Comparison of ENCODE assay signal across 29 cellular contexts in genomic region chr13:110893571-110893970, GRCh38. TPM values are rescaled to one million over a fixed set of nuclear protein-coding genes. Genes with fewer than 3 reads are reported as not detected.
A peak's percentile ranks its signal among the peaks of the same experiment; 100 is the strongest.
DNase-seq lines count a peak whose midpoint lies in the region; ATAC-seq and TF ChIP-seq lines count a peak whose summit lies in the region.
"Had no signal": no experiment of that assay in that cellular context is flagged by ENCODE, and none has a peak within 500 bp of the region (broad histone marks: within the 10 kb centered on the region; RNA-seq: fewer than 3 reads in every experiment).

No MANE protein-coding gene starts in this region.

- no peak overlapping the region for H2BK15ac ChIP-seq in IMR-90 (ENCODE audit: low read depth, low read length)

- no peak overlapping the region for H3K23ac ChIP-seq in IMR-90 (ENCODE audit: low read depth, low read length)

- H3K56ac ChIP-seq in IMR-90 (ENCODE audit: extremely low read depth, insufficient read depth, low read length), result no peak overlapping the region

- H2BK5ac ChIP-seq in IMR-90 (ENCODE audit: low read depth, low read length, poor library complexity, severe bottlenecking), result no peak overlapping the region

- H2BK20ac ChIP-seq in IMR-90 (ENCODE audit: low read depth, low read length), result no peak overlapping the region

- H3K9me3 Mint-ChIP-seq in activated CD8-positive, alpha-beta T cell treated with anti-CD3 and anti-CD28 coated beads, Interleukin-2, amount 10 ng/mL, durations not matched to agents 7 days and 5 days (ENCODE audit: insufficient read depth), result no peaks in the 10 kb centered on the region
- H3K9me3 Mint-ChIP-seq in activated CD8-positive, alpha-beta T cell treated with anti-CD3 and anti-CD28 coated beads for 36 hours, result no peaks in the 10 kb centered on the region
- H3K9me3 Mint-ChIP-seq in stimulated activated naive B cell treated with anti-CD40 and anti-IgM and Interleukin-4, amounts not matched to agents 10 μg/mL and 1 μg/mL and 100 μg/mL, for 72 hours, result no peaks in the 10 kb centered on the region
- H3K9me3 Mint-ChIP-seq: CD8-positive, alpha-beta T cell; IgD-negative memory B cell had no signal

- intact Hi-C loops in activated CD8-positive, alpha-beta T cell treated with anti-CD3 and anti-CD28 coated beads for 36 hours (cut with micrococcal nuclease), result no loop called here
- intact Hi-C loops in IMR-90 (cut with micrococcal nuclease) (no loop called here), left ventricle myocardium superior (cut with micrococcal nuclease) (no loop called here)

- dilution Hi-C loops in IMR-90 (cut with HindIII; ENCODE audit: low sequenced_read_pairs, unreplicated experiment), result no loop called here

- no peaks in the 10 kb centered on the region for H3K27me3 Mint-ChIP-seq in activated CD8-positive, alpha-beta T cell treated with anti-CD3 and anti-CD28 coated beads, Interleukin-2, amount 10 ng/mL, durations not matched to agents 7 days and 5 days (ENCODE audit: low read depth)
- no peaks in the 10 kb centered on the region for H3K27me3 Mint-ChIP-seq in activated CD8-positive, alpha-beta T cell treated with anti-CD3 and anti-CD28 coated beads for 36 hours
- no peaks in the 10 kb centered on the region for H3K27me3 Mint-ChIP-seq in stimulated activated naive B cell treated with anti-CD40 and anti-IgM and Interleukin-4, amounts not matched to agents 10 μg/mL and 1 μg/mL and 100 μg/mL, for 72 hours
- H3K27me3 Mint-ChIP-seq: B cell, IgD-negative memory B cell had no signal

- no peak overlapping the region for H2AK5ac ChIP-seq in IMR-90 (ENCODE audit: low read depth, low read length)

- DNase-seq in activated CD8-positive, alpha-beta T cell treated with anti-CD3 and anti-CD28 coated beads, Interleukin-2, amount 10 ng/mL, durations not matched to agents 7 days and 5 days, result no peak
- no peak for DNase-seq in activated CD8-positive, alpha-beta T cell treated with anti-CD3 and anti-CD28 coated beads for 36 hours
- DNase-seq in IMR-90 (no peak), dermis microvascular lymphatic vessel endothelial cell (ENCODE audit: low read depth in 2 of 2) (peak; percentile 51 to 57), DMS79 (lab: John Stamatoyannopoulos, UW) (no peak), H7 (no peak), left ventricle myocardium superior (no peak)
- no peak for DNase-seq in stimulated activated naive B cell treated with anti-CD40 and anti-IgM and Interleukin-4, amounts not matched to agents 10 μg/mL and 1 μg/mL and 100 μg/mL, for 72 hours
- DNase-seq: Caco-2; CD8-positive, alpha-beta T cell; EL; GF-D8; NCI-H1048; NCI-H1417; NCI-H1694; NCI-H2029 treated with DMSO at 0.1 percent for 48 hours; NCI-H446 treated with DMSO at 0.1 percent for 48 hours; NCI-H526; NCI-H82; NK-92 treated with Interleukin-12 subunit alpha and Interleukin-12 subunit beta, amount 100 ng/mL, for 24 hours; SHP77 had no signal

- no peaks in the 10 kb centered on the region for H3K4me1 Mint-ChIP-seq in activated CD8-positive, alpha-beta T cell treated with anti-CD3 and anti-CD28 coated beads, Interleukin-2, amount 10 ng/mL, durations not matched to agents 7 days and 5 days (ENCODE audit: low read depth)
- H3K4me1 Mint-ChIP-seq in activated CD8-positive, alpha-beta T cell treated with anti-CD3 and anti-CD28 coated beads for 36 hours (ENCODE audit: low read depth), result no peaks in the 10 kb centered on the region
- peaks cover 0 to 1% of the 10 kb centered on the region in 2 donors for H3K4me1 Mint-ChIP-seq in stimulated activated naive B cell treated with anti-CD40 and anti-IgM and Interleukin-4, amounts not matched to agents 10 μg/mL and 1 μg/mL and 100 μg/mL, for 72 hours
- H3K4me1 Mint-ChIP-seq: B cell had no signal

- CTCF ChIA-PET in activated CD8-positive, alpha-beta T cell treated with anti-CD3 and anti-CD28 coated beads, Interleukin-2, amount 10 ng/mL, durations not matched to agents 7 days and 5 days (lab: Charles Lee), result interaction anchor here (1.2 kb wide), 1 partner anchor 20 kb away, joined by 3 read pairs; no protein-coding TSS in a partner anchor
- CTCF ChIA-PET in activated CD8-positive, alpha-beta T cell treated with anti-CD3 and anti-CD28 coated beads for 36 hours (lab: Charles Lee), result no interaction called here
- CTCF ChIA-PET in IMR-90 (lab: Yijun Ruan, JAX), result interaction anchor here (0.8 kb wide), 1 partner anchor 20 kb away, joined by 4 read pairs; no protein-coding TSS in a partner anchor

- H3K4ac ChIP-seq in IMR-90 (ENCODE audit: low read depth, low read length), result no peak overlapping the region

- no CpG with 5 or more reads among the region's 2 CpGs for WGBS in IMR-90 (ENCODE audit: extremely low coverage in 2 of 2, insufficient read length in 1 of 2), 2 experiments

- BruUV-seq in IMR-90 (replicated peaks; lab: Mats Ljungman, UMichigan), result TSS peak; percentile 1

- TF ChIP-seq CTCF in activated CD8-positive, alpha-beta T cell treated with anti-CD3 and anti-CD28 coated beads for 36 hours (IDR thresholded peaks at IDR 0.05), result no peak
- no peak for TF ChIP-seq CTCF in IMR-90 (conservative IDR thresholded peaks at IDR 0.05; ENCODE audit: low read depth, low read length)

- peaks cover 11 to 42% of the 10 kb centered on the region in 2 experiments for H3K79me1 ChIP-seq in IMR-90 (ENCODE audit: low read depth in 1 of 2, low read length in 2 of 2)

- no peak overlapping the region for H3K18ac ChIP-seq in IMR-90 (ENCODE audit: low read depth, low read length)

- H3K27ac ChIP-seq in IMR-90 (ENCODE audit: insufficient read depth, low read length), result no peak overlapping the region
- H3K27ac ChIP-seq: 22Rv1, C4-2B, KMS-11, RWPE1 had no signal

- H4K20me1 ChIP-seq in IMR-90 (ENCODE audit: insufficient read depth, low read length), result peaks cover 4% of the 10 kb centered on the region; the same call in 1 of the 2 replicates

- no peak overlapping the region for H3K14ac ChIP-seq in IMR-90 (replicated peaks; ENCODE audit: low read depth, low read length)

- no peak overlapping the region for H2BK120ac ChIP-seq in IMR-90 (ENCODE audit: low read depth, low read length)

- ATAC-seq in activated CD8-positive, alpha-beta T cell treated with anti-CD3 and anti-CD28 coated beads, Interleukin-2, amount 10 ng/mL, durations not matched to agents 7 days and 5 days, result no peak
- no peak for ATAC-seq in activated CD8-positive, alpha-beta T cell treated with anti-CD3 and anti-CD28 coated beads for 36 hours
- no peak for ATAC-seq in IMR-90 (ENCODE audit: low read depth)
- no peak for ATAC-seq in stimulated activated naive B cell treated with anti-CD40 and anti-IgM and Interleukin-4, amounts not matched to agents 10 μg/mL and 1 μg/mL and 100 μg/mL, for 72 hours (replicated peaks)
- ATAC-seq in left ventricle myocardium superior, result no peak
- ATAC-seq: CD8-positive, alpha-beta T cell; Panc1 had no signal

- H3K9me1 ChIP-seq in IMR-90 (ENCODE audit: insufficient read depth, low read length), result peaks cover 5% of the 10 kb centered on the region; the same call in 1 of the 2 replicates

- H3K4me3 ChIP-seq in IMR-90 (ENCODE audit: insufficient read depth, low read depth, low read length) (no peak overlapping the region), H7 (ENCODE audit: insufficient read depth, low read depth, low read length) (no peak overlapping the region)
- H3K4me3 ChIP-seq: HAP-1 had no signal

- H4K91ac ChIP-seq in IMR-90 (ENCODE audit: insufficient read depth, low read depth, low read length), result no peak overlapping the region

- POLR2A ChIA-PET in activated CD8-positive, alpha-beta T cell treated with anti-CD3 and anti-CD28 coated beads, Interleukin-2, amount 10 ng/mL, durations not matched to agents 7 days and 5 days (lab: Charles Lee), result no interaction called here
- POLR2A ChIA-PET in activated CD8-positive, alpha-beta T cell treated with anti-CD3 and anti-CD28 coated beads for 36 hours (lab: Charles Lee), result interaction anchor here (2.6 kb wide), 1 partner anchor 10 kb away, joined by 11 read pairs; no protein-coding TSS in a partner anchor
- POLR2A ChIA-PET in IMR-90 (lab: Charles Lee; ENCODE audit: unreplicated experiment), result no interaction called here

- H2AK9ac ChIP-seq in IMR-90 (replicated peaks; ENCODE audit: low read depth, low read length, poor library complexity), result no peak overlapping the region

- H3K4me3 Mint-ChIP-seq in activated CD8-positive, alpha-beta T cell treated with anti-CD3 and anti-CD28 coated beads, Interleukin-2, amount 10 ng/mL, durations not matched to agents 7 days and 5 days, result no peak overlapping the region
- H3K4me3 Mint-ChIP-seq in activated CD8-positive, alpha-beta T cell treated with anti-CD3 and anti-CD28 coated beads for 36 hours, result no peak overlapping the region
- H3K4me3 Mint-ChIP-seq in stimulated activated naive B cell treated with anti-CD40 and anti-IgM and Interleukin-4, amounts not matched to agents 10 μg/mL and 1 μg/mL and 100 μg/mL, for 72 hours, result no peak overlapping the region
- H3K4me3 Mint-ChIP-seq: B cell; CD8-positive, alpha-beta T cell had no signal

- TF ChIP-seq RAD21 in IMR-90 (IDR thresholded peaks at IDR 0.05; ENCODE audit: low read length), result no peak

- H3K36me3 ChIP-seq in IMR-90 (ENCODE audit: control insufficient read depth, insufficient read depth, low read length) (peaks cover 22% of the 10 kb centered on the region), H7 (replicated peaks; ENCODE audit: control insufficient read depth, insufficient read depth, low read length) (peaks cover 5% of the 10 kb centered on the region)

- in situ Hi-C loops in IMR-90 (cut with MboI; ENCODE audit: low sequenced_read_pairs), result no loop called here

- peak overlapping the region; percentile 8 for H3K27ac Mint-ChIP-seq in activated CD8-positive, alpha-beta T cell treated with anti-CD3 and anti-CD28 coated beads, Interleukin-2, amount 10 ng/mL, durations not matched to agents 7 days and 5 days
- H3K27ac Mint-ChIP-seq in activated CD8-positive, alpha-beta T cell treated with anti-CD3 and anti-CD28 coated beads for 36 hours, result no peak overlapping the region
- peak overlapping the region; percentile 9 for H3K27ac Mint-ChIP-seq in stimulated activated naive B cell treated with anti-CD40 and anti-IgM and Interleukin-4, amounts not matched to agents 10 μg/mL and 1 μg/mL and 100 μg/mL, for 72 hours
- H3K27ac Mint-ChIP-seq: B cell; CD8-positive, alpha-beta T cell had no signal

- H3K36me3 Mint-ChIP-seq in activated CD8-positive, alpha-beta T cell treated with anti-CD3 and anti-CD28 coated beads, Interleukin-2, amount 10 ng/mL, durations not matched to agents 7 days and 5 days (ENCODE audit: low read depth), result peaks cover 32% of the 10 kb centered on the region
- peaks cover 20% of the 10 kb centered on the region for H3K36me3 Mint-ChIP-seq in activated CD8-positive, alpha-beta T cell treated with anti-CD3 and anti-CD28 coated beads for 36 hours (ENCODE audit: low read depth)
- H3K36me3 Mint-ChIP-seq in stimulated activated naive B cell treated with anti-CD40 and anti-IgM and Interleukin-4, amounts not matched to agents 10 μg/mL and 1 μg/mL and 100 μg/mL, for 72 hours, result peaks cover 17 to 32% of the 10 kb centered on the region in 2 donors

- TF ChIP-seq POLR2A in IMR-90 (IDR thresholded peaks at IDR 0.05; ENCODE audit: low read depth, low read length), result no peak

- no peaks in the 10 kb centered on the region for H3K9me3 ChIP-seq in IMR-90 (ENCODE audit: control insufficient read depth, insufficient read depth, low read length)
- H3K9me3 ChIP-seq: Caco-2, HAP-1 had no signal

- no peak overlapping the region for H4K8ac ChIP-seq in IMR-90 (ENCODE audit: low read depth in 2 of 2, low read length in 2 of 2)

- H3K27me3 ChIP-seq in IMR-90 (ENCODE audit: control insufficient read depth, insufficient read depth, low read length) (no peaks in the 10 kb centered on the region), H7 (ENCODE audit: control insufficient read depth, insufficient read depth, low read length) (no peaks in the 10 kb centered on the region)

- H4K5ac ChIP-seq in IMR-90 (ENCODE audit: low read depth, low read length), result no peak overlapping the region

- H3K9ac ChIP-seq in IMR-90 (ENCODE audit: low read depth, low read length), result no peak overlapping the region
- H3K9ac ChIP-seq: KMS-11 had no signal

- no peak overlapping the region for H3K4me2 ChIP-seq in IMR-90 (ENCODE audit: low read depth, low read length)
- H3K4me2 ChIP-seq: KMS-11 had no signal

- H3K4me1 ChIP-seq in IMR-90 (ENCODE audit: control insufficient read depth, insufficient read depth, low read length), result no peaks in the 10 kb centered on the region
- H3K4me1 ChIP-seq: Caco-2, HAP-1 had no signal

- no peak overlapping the region for H2AFZ ChIP-seq in IMR-90 (replicated peaks; ENCODE audit: low read length, poor library complexity)

RNA-seq across cellular contexts. Expression of gene ANKRD10, which starts 21.3 kb away (rescaled TPM):
- total RNA-seq in activated CD8-positive, alpha-beta T cell treated with anti-CD3 and anti-CD28 coated beads, Interleukin-2, amount 10 ng/mL, durations not matched to agents 7 days and 5 days, result 10 to 100 TPM; 83.9 to 86.3 TPM
- total RNA-seq in activated CD8-positive, alpha-beta T cell treated with anti-CD3 and anti-CD28 coated beads for 36 hours, result 10 to 100 TPM; 81.6 to 86.1 TPM
- total RNA-seq in IMR-90 (2012; rRNA removed) (18.3 and 24.2 TPM in 2 replicates), dermis microvascular lymphatic vessel endothelial cell (50.6 and 64.0 TPM in 2 replicates), left ventricle myocardium superior (49.4 TPM)
- polyA plus RNA-seq in IMR-90 (2012; rRNA removed), result 24.2 and 31.1 TPM in 2 replicates
- polyA plus RNA-seq in IMR-90 (2012; cell fraction: cytosol; rRNA removed), result 7.4 and 11.9 TPM in 2 replicates
- polyA plus RNA-seq in IMR-90 (2012; cell fraction: nucleus; rRNA removed; ENCODE audit: low replicate concordance), result 105 and 271 TPM in 2 replicates
- total RNA-seq in H7 (2014; rRNA removed; shearing (Covaris generic)), result 108 and 150 TPM in 2 replicates

Comparison
In these comparisons a context has a peak if more than half of its experiments do, and no peak if none do; other contexts are left out.
1. DNase-seq: peak in dermis microvascular lymphatic vessel endothelial cell (2 of 2); none in activated CD8-positive, alpha-beta T cell treated with anti-CD3 and anti-CD28 coated beads, Interleukin-2, amount 10 ng/mL, durations not matched to agents 7 days and 5 days (single experiment), activated CD8-positive, alpha-beta T cell treated with anti-CD3 and anti-CD28 coated beads for 36 hours (single experiment), IMR-90 (single experiment), stimulated activated naive B cell treated with anti-CD40 and anti-IgM and Interleukin-4, amounts not matched to agents 10 μg/mL and 1 μg/mL and 100 μg/mL, for 72 hours (single experiment), DMS79 (single experiment), H7 (single experiment) and left ventricle myocardium superior (single experiment).